ENCODE assay signal across 9 cellular contexts in genomic region chr7:131249003-131249402, GRCh38.
DNase-seq lines count a peak whose midpoint lies in the region; ATAC-seq, FAIRE-seq and TF ChIP-seq lines count a peak whose summit lies in the region.
"Had no signal": no experiment of that assay in that cellular context is flagged by ENCODE, and none has a peak within 500 bp of the region (broad histone marks: within the 10 kb centered on the region; RNA-seq: fewer than 3 reads in every experiment).

No MANE protein-coding gene starts in this region.

- peak; percentile 95 for DNase-seq in Daoy (ENCODE audit: low read depth)
- no peak for DNase-seq in SK-N-SH
- DNase-seq in foreskin fibroblast, result peak; percentile 97 to 98
- peak; percentile 89 for DNase-seq in posterior vena cava (ENCODE audit: low spot score)
- no peak for DNase-seq in G401 (ENCODE audit: low spot score)
- DNase-seq in stimulated activated effector memory CD8-positive, alpha-beta T cell treated with anti-CD3 and anti-CD28 coated beads, Interleukin-12 subunit alpha, Interleukin-12 subunit beta, amount 100 ng/mL, for 72 hours (ENCODE audit: low spot score in 2 of 2), result no peak
- DNase-seq in NCI-H446 treated with DMSO at 0.1 percent for 48 hours (lab: John Stamatoyannopoulos, UW), result no peak
- no peak for DNase-seq in HepG2 (ENCODE audit: low spot score)

- H3K27ac ChIP-seq in SK-N-SH (ENCODE audit: low read depth in 2 of 2, low read length in 1 of 2) (peak overlapping the region in 1 of 2 experiments; percentile 91; a peak in 2 of 4 replicates), HepG2 (ENCODE audit: extremely low read length, insufficient read depth, low read length) (no peak overlapping the region)

- H3K36me3 ChIP-seq in SK-N-SH (replicated peaks in 1 of 2; ENCODE audit: control insufficient read depth in 1 of 2, insufficient read depth in 2 of 2, low read length in 1 of 2) (no peaks in the 10 kb centered on the region), HepG2 (replicated peaks in 1 of 2; ENCODE audit: control insufficient read depth in 1 of 2, insufficient read depth in 2 of 2, low read length in 2 of 2) (no peaks in the 10 kb centered on the region)

- TF ChIP-seq POLR2A in HepG2 (IDR thresholded peaks at IDR 0.05; ENCODE audit: insufficient read depth in 1 of 2, low read depth in 2 of 2, low read length in 2 of 2), result no peak

- peak overlapping the region; percentile 2; the same call in 1 of the 2 replicates for H3K9ac ChIP-seq in SK-N-SH
- no peak overlapping the region for H3K9ac ChIP-seq in HepG2 (ENCODE audit: insufficient read depth, low read depth, low read length)

- no peak for TF ChIP-seq CTCF in SK-N-SH (IDR thresholded peaks at IDR 0.05)
- no peak for TF ChIP-seq CTCF in foreskin fibroblast (IDR thresholded peaks at IDR 0.05; ENCODE audit: low read depth, low read length)
- no peak for TF ChIP-seq CTCF in HepG2 (CRISPR knock-in tag; IDR thresholded peaks at IDR 0.05)

- no peaks in the 10 kb centered on the region for H3K9me2 ChIP-seq in SK-N-SH

- peak in 1 of 2 experiments; percentile 87; a peak in 1 of 4 replicates for TF ChIP-seq EP300 in SK-N-SH (IDR thresholded peaks at IDR 0.05; ENCODE audit: borderline replicate concordance in 1 of 2, low read depth in 1 of 2, low read length in 1 of 2)
- TF ChIP-seq EP300 in HepG2 (IDR thresholded peaks at IDR 0.05; ENCODE audit: low read depth in 2 of 2, low read length in 2 of 2), result no peak
- no peak for TF ChIP-seq EP300 in HepG2 (CRISPR knock-in tag; IDR thresholded peaks at IDR 0.05; ENCODE audit: borderline replicate concordance)

- H4K20me1 ChIP-seq in SK-N-SH (ENCODE audit: insufficient read depth), result no peaks in the 10 kb centered on the region
- H4K20me1 ChIP-seq in HepG2 (ENCODE audit: insufficient read depth, low read length), result no peaks in the 10 kb centered on the region

- no peak for TF ChIP-seq RAD21 in SK-N-SH (IDR thresholded peaks at IDR 0.05; ENCODE audit: low read length)
- TF ChIP-seq RAD21 in HepG2 (CRISPR knock-in tag; IDR thresholded peaks at IDR 0.05), result no peak

- H3K9me3 ChIP-seq in SK-N-SH (peaks cover 3% of the 10 kb centered on the region), HepG2 (ENCODE audit: low read length) (peaks cover 3% of the 10 kb centered on the region)

- H3K36me3 Mint-ChIP-seq in stimulated activated effector memory CD8-positive, alpha-beta T cell treated with anti-CD3 and anti-CD28 coated beads, Interleukin-12 subunit alpha, Interleukin-12 subunit beta, amount 100 ng/mL, for 72 hours, result no peaks in the 10 kb centered on the region

- in situ Hi-C loops in G401 (cut with HindIII; ENCODE audit: low sequenced_read_pairs), result no loop called here
- in situ Hi-C loops in HepG2 (cut with HindIII; ENCODE audit: extremely low pct_ligation_motif_present, low pct_unique_long_range_greater_than_20kb), result no loop called here

- H2AFZ ChIP-seq in SK-N-SH (ENCODE audit: low read depth) (no peak overlapping the region), HepG2 (ENCODE audit: low read length) (no peak overlapping the region)

- CTCF ChIA-PET in SK-N-SH (lab: Yijun Ruan, JAX) (interaction anchor here (1.9 kb wide), 1 partner anchor 10 kb away, joined by 5 read pairs; no protein-coding TSS in a partner anchor), HepG2 (lab: Yijun Ruan, JAX; ENCODE audit: low intra/inter-chr PET ratio, low total read pairs) (no interaction called here)

- no peak overlapping the region for H3K27ac Mint-ChIP-seq in stimulated activated effector memory CD8-positive, alpha-beta T cell treated with anti-CD3 and anti-CD28 coated beads, Interleukin-12 subunit alpha, Interleukin-12 subunit beta, amount 100 ng/mL, for 72 hours

- peak overlapping the region; percentile 13; the same call in 1 of the 2 replicates for H3K4me2 ChIP-seq in SK-N-SH
- no peak overlapping the region for H3K4me2 ChIP-seq in HepG2 (ENCODE audit: low read depth, low read length)

- POLR2A ChIA-PET in SK-N-SH (lab: Yijun Ruan, JAX), result no interaction called here
- POLR2A ChIA-PET in HepG2 (lab: Yijun Ruan, JAX), result no interaction called here

- FAIRE-seq in HepG2 (lab: Jason Lieb, UNC), result no peak

- peaks cover 6% of the 10 kb centered on the region for H3K9me3 Mint-ChIP-seq in stimulated activated effector memory CD8-positive, alpha-beta T cell treated with anti-CD3 and anti-CD28 coated beads, Interleukin-12 subunit alpha, Interleukin-12 subunit beta, amount 100 ng/mL, for 72 hours

- peaks cover 6% of the 10 kb centered on the region for H3K4me1 Mint-ChIP-seq in stimulated activated effector memory CD8-positive, alpha-beta T cell treated with anti-CD3 and anti-CD28 coated beads, Interleukin-12 subunit alpha, Interleukin-12 subunit beta, amount 100 ng/mL, for 72 hours

- BruUV-seq in HepG2 (replicated peaks; lab: Mats Ljungman, UMichigan), result no TSS peak

- 12% methylated on average over 1 of the region's 1 CpG for WGBS in SK-N-SH (ENCODE audit: low lambda C conversion rate)
- 0% methylated on average over 1 of the region's 1 CpG for WGBS in HepG2 (ENCODE audit: low lambda C conversion rate)

- no peaks in the 10 kb centered on the region for H3K79me2 ChIP-seq in SK-N-SH (ENCODE audit: insufficient read depth)
- no peaks in the 10 kb centered on the region for H3K79me2 ChIP-seq in HepG2 (ENCODE audit: insufficient read depth, low read length)

- no peak overlapping the region for H3K4me3 Mint-ChIP-seq in stimulated activated effector memory CD8-positive, alpha-beta T cell treated with anti-CD3 and anti-CD28 coated beads, Interleukin-12 subunit alpha, Interleukin-12 subunit beta, amount 100 ng/mL, for 72 hours
- H3K4me3 Mint-ChIP-seq: brain had no signal

- ATAC-seq in stimulated activated effector memory CD8-positive, alpha-beta T cell treated with anti-CD3 and anti-CD28 coated beads, Interleukin-12 subunit alpha, Interleukin-12 subunit beta, amount 100 ng/mL, for 72 hours, result no peak
- ATAC-seq in HepG2, result no peak

- H3K4me3 ChIP-seq in SK-N-SH (ENCODE audit: low read depth in 2 of 2, low read length in 1 of 2), result no peak overlapping the region
- no peak overlapping the region for H3K4me3 ChIP-seq in foreskin fibroblast (ENCODE audit: low read depth in 1 of 2, low read length in 2 of 2)
- no peak overlapping the region for H3K4me3 ChIP-seq in HepG2 (replicated peaks in 1 of 3; ENCODE audit: insufficient read depth in 1 of 3, low read depth in 2 of 3, low read length in 3 of 3)

- intact Hi-C loops in posterior vena cava (cut with DNase I) (no loop called here), HepG2 (cut with micrococcal nuclease; ENCODE audit: unreplicated experiment) (no loop called here)

- peaks cover 0 to 5% of the 10 kb centered on the region in 2 experiments; a peak in 3 of 4 replicates for H3K4me1 ChIP-seq in SK-N-SH (ENCODE audit: control insufficient read depth in 1 of 2, insufficient read depth in 2 of 2, low read depth in 1 of 2, low read length in 1 of 2)
- no peaks in the 10 kb centered on the region for H3K4me1 ChIP-seq in HepG2 (ENCODE audit: insufficient read depth, low read length)

- peaks cover 13% of the 10 kb centered on the region for H3F3A ChIP-seq in SK-N-SH (replicated peaks; ENCODE audit: insufficient read depth)

- H3K27me3 ChIP-seq in SK-N-SH (ENCODE audit: insufficient read depth) (no peaks in the 10 kb centered on the region), HepG2 (ENCODE audit: control insufficient read depth in 1 of 2, insufficient read depth in 2 of 2, low read length in 2 of 2) (peaks cover 4 to 48% of the 10 kb centered on the region in 2 experiments; a peak in 3 of 5 replicates)

TF ChIP-seq in SK-N-SH, 30 proteins besides CTCF, POLR2A, EP300 and RAD21 (continues in another document):
- TF ChIP-seq SIN3A (IDR thresholded peaks at IDR 0.05; ENCODE audit: borderline replicate concordance, low read depth, low read length) (peak; percentile 95), ZBTB33 (IDR thresholded peaks at IDR 0.05; ENCODE audit: borderline replicate concordance, low read depth) (peak; percentile 70; the same call in 1 of the 2 replicates), RFX5 (IDR thresholded peaks at IDR 0.05; ENCODE audit: low read length) (no peak), GABPA (IDR thresholded peaks at IDR 0.05; ENCODE audit: low read depth) (0 out of 2 replicates have a peak, but pooled peaks have one; percentile 15)

TF ChIP-seq in HepG2, 621 proteins besides CTCF, POLR2A, EP300 and RAD21 (continues in another document):
- TF ChIP-seq MYPOP (CRISPR knock-in tag; IDR thresholded peaks at IDR 0.05) (no peak), ARNT2 (CRISPR knock-in tag; IDR thresholded peaks at IDR 0.05; ENCODE audit: low read depth) (no peak), HNF1B (CRISPR knock-in tag; IDR thresholded peaks at IDR 0.05) (no peak), RELA (CRISPR knock-in tag; IDR thresholded peaks at IDR 0.05) (no peak), ZNF446 (CRISPR knock-in tag; IDR thresholded peaks at IDR 0.05) (no peak), HOXA9 (CRISPR knock-in tag; IDR thresholded peaks at IDR 0.05; ENCODE audit: borderline replicate concordance) (no peak), ZNF326 (CRISPR knock-in tag; IDR thresholded peaks at IDR 0.05; ENCODE audit: borderline replicate concordance) (no peak), ZNF546 (CRISPR knock-in tag; conservative IDR thresholded peaks at IDR 0.05) (no peak)

Comparison
In these comparisons a context has a peak if more than half of its experiments do, and no peak if none do; other contexts are left out.
1. DNase-seq: peak in Daoy (single experiment), foreskin fibroblast (2 of 2) and posterior vena cava (single experiment); none in SK-N-SH (single experiment), G401 (single experiment), stimulated activated effector memory CD8-positive, alpha-beta T cell treated with anti-CD3 and anti-CD28 coated beads, Interleukin-12 subunit alpha, Interleukin-12 subunit beta, amount 100 ng/mL, for 72 hours (0 of 2), NCI-H446 treated with DMSO at 0.1 percent for 48 hours (single experiment) and HepG2 (single experiment).